20 cellular contexts compared by ENCODE assay signal in genomic region chr14:88212691-88213090, GRCh38.
"Had no signal": no experiment of that assay in that cellular context is flagged by ENCODE, and none has a peak within 500 bp of the region (broad histone marks: within the 10 kb centered on the region; RNA-seq: fewer than 3 reads in every experiment).

No MANE protein-coding gene starts in this region.

- H3K36me3 Mint-ChIP-seq: activated naive CD4-positive, alpha-beta T cell treated with anti-CD3 and anti-CD28 coated beads, Interleukin-2, amount 50 U/mL, for 24 hours had no signal

- H3K4me3 Mint-ChIP-seq: activated CD8-positive, alpha-beta T cell treated with anti-CD3 and anti-CD28 coated beads, Interleukin-2, amount 10 ng/mL, durations not matched to agents 7 days and 5 days; activated naive CD4-positive, alpha-beta T cell treated with anti-CD3 and anti-CD28 coated beads, Interleukin-2, amount 50 U/mL, for 24 hours; brain; central memory CD8-positive, alpha-beta T cell; dendritic cell treated with granulocyte-macrophage colony-stimulating factor and Interleukin-4, amounts not matched to agents 40 ng/mL and 50 ng/mL, for 4 days; T-helper 1 cell treated with Interleukin-12 subunit alpha and Interleukin-12 subunit beta and Interleukin-4 antibody, amounts not matched to agents 30 μg/mL and 1 μg/mL, for 36 hours had no signal

- H3K9me3 Mint-ChIP-seq: activated naive CD4-positive, alpha-beta T cell treated with anti-CD3 and anti-CD28 coated beads, Interleukin-2, amount 50 U/mL, for 24 hours; brain; central memory CD8-positive, alpha-beta T cell; dendritic cell treated with granulocyte-macrophage colony-stimulating factor and Interleukin-4, amounts not matched to agents 40 ng/mL and 50 ng/mL, for 4 days; T-helper 1 cell treated with Interleukin-12 subunit alpha and Interleukin-12 subunit beta and Interleukin-4 antibody, amounts not matched to agents 30 μg/mL and 1 μg/mL, for 36 hours had no signal

- H3K27me3 Mint-ChIP-seq: brain had no signal

- H3K27ac Mint-ChIP-seq: activated CD8-positive, alpha-beta T cell treated with anti-CD3 and anti-CD28 coated beads, Interleukin-2, amount 10 ng/mL, durations not matched to agents 7 days and 5 days; activated naive CD4-positive, alpha-beta T cell treated with anti-CD3 and anti-CD28 coated beads, Interleukin-2, amount 50 U/mL, for 24 hours; dendritic cell treated with granulocyte-macrophage colony-stimulating factor and Interleukin-4, amounts not matched to agents 40 ng/mL and 50 ng/mL, for 4 days; T-helper 1 cell treated with Interleukin-12 subunit alpha and Interleukin-12 subunit beta and Interleukin-4 antibody, amounts not matched to agents 30 μg/mL and 1 μg/mL, for 36 hours had no signal

- DNase-seq: activated CD4-positive, alpha-beta T cell treated with anti-CD3 and anti-CD28 coated beads for 4 hours; activated CD8-positive, alpha-beta memory T cell treated with anti-CD3 and anti-CD28 coated beads, Interleukin-2, amount 50 U/mL, for 48 hours; activated CD8-positive, alpha-beta T cell treated with anti-CD3 and anti-CD28 coated beads, Interleukin-2, amount 10 ng/mL, durations not matched to agents 7 days and 5 days; activated naive CD4-positive, alpha-beta T cell; activated T-cell treated with anti-CD3 and anti-CD28 coated beads, Interleukin-2, amount 50 U/mL, for 1 hour; MG63; MV-4-11; NCI-H1092 treated with DMSO at 0.1 percent for 48 hours; NCI-H1436 treated with DMSO at 0.1 percent for 48 hours; NCI-H1930; NCI-H446 treated with DMSO at 0.1 percent for 48 hours; NCI-H524 treated with DMSO at 0.1 percent for 48 hours; NCI-H82; Peyer's patch; SHP77 had no signal

- H3K4me1 Mint-ChIP-seq: activated naive CD4-positive, alpha-beta T cell treated with anti-CD3 and anti-CD28 coated beads, Interleukin-2, amount 50 U/mL, for 24 hours; central memory CD8-positive, alpha-beta T cell had no signal
